Comparison of ENCODE assay signal across 8 cellular contexts in genomic region chr3:172332256-172333041, GRCh38.
DNase-seq lines count a peak whose midpoint lies in the region; ATAC-seq and TF ChIP-seq lines count a peak whose summit lies in the region.

No MANE protein-coding gene starts in this region.

- no peak overlapping the region for H2AFZ ChIP-seq in GM23338

- H3K9ac ChIP-seq in adipocyte (ENCODE audit: low read length) = no peak overlapping the region

- DNase-seq in EH (ENCODE audit: low read depth) (peak; percentile 71), GM23338 (ENCODE audit: low spot score) (peak; percentile 67), NAMALWA (ENCODE audit: low spot score) (peak; percentile 68), SW480 (ENCODE audit: low spot score) (peak; percentile 54), adipocyte (ENCODE audit: low read depth) (peak; percentile 77), left ventricle myocardium superior (peak; percentile 46), retinal pigment epithelial cell (ENCODE audit: low read depth) (no peak)

- H3K27me3 ChIP-seq in GM23338 (ENCODE audit: insufficient read depth) = no peaks in the 10 kb centered on the region
- H3K27me3 ChIP-seq in adipocyte (replicated peaks; ENCODE audit: control insufficient read depth, insufficient read depth, low read length) = no peaks in the 10 kb centered on the region

- H3K27me3 Mint-ChIP-seq in GM23338 (ENCODE audit: insufficient read depth, low read depth, poor library complexity) = peaks cover 3% of the 10 kb centered on the region

- H3K27ac ChIP-seq in GM23338 (ENCODE audit: low read depth) = no peak overlapping the region; the same call in 1 of the 2 replicates

- H3F3A ChIP-seq in GM23338 (replicated peaks; ENCODE audit: low read depth) = no peaks in the 10 kb centered on the region

- H3K4me2 ChIP-seq in GM23338 = no peak overlapping the region

- no peaks in the 10 kb centered on the region; the same call in 2 of the 3 replicates for H3K4me1 Mint-ChIP-seq in GM23338

- no peaks in the 10 kb centered on the region for H3K9me3 Mint-ChIP-seq in GM23338

- H3K79me2 ChIP-seq in GM23338 (replicated peaks; ENCODE audit: insufficient read depth) = no peaks in the 10 kb centered on the region

- TF ChIP-seq CTCF in GM23338 (conservative IDR thresholded peaks at IDR 0.05; ENCODE audit: low read depth in 2 of 2) (peak; percentile 90 to 98), retinal pigment epithelial cell (conservative IDR thresholded peaks at IDR 0.05; ENCODE audit: low read depth, low read length) (peak; percentile 96)

- H3K9me3 ChIP-seq in adipocyte (ENCODE audit: control insufficient read depth, low read length) = no peaks in the 10 kb centered on the region

- H3K9me2 ChIP-seq in GM23338 (ENCODE audit: insufficient read depth) = no peaks in the 10 kb centered on the region

- intact Hi-C loops in left ventricle myocardium superior (cut with micrococcal nuclease) = no loop called here

- H3K4me3 ChIP-seq in GM23338 (no peak overlapping the region), adipocyte (ENCODE audit: low read length) (no peak overlapping the region), retinal pigment epithelial cell (ENCODE audit: low read length) (no peak overlapping the region)

- no peak overlapping the region for H3K4me3 Mint-ChIP-seq in GM23338

- no peaks in the 10 kb centered on the region for H4K20me1 ChIP-seq in GM23338 (replicated peaks; ENCODE audit: insufficient read depth)

- 0 out of 2 replicates have a peak overlapping the region, but pooled peaks have one; percentile 67 for H3K27ac Mint-ChIP-seq in GM23338

- H3K36me3 Mint-ChIP-seq in GM23338 (ENCODE audit: low read depth) = peaks cover 56% of the 10 kb centered on the region

- ATAC-seq in GM23338 (peak; percentile 92), left ventricle myocardium superior (peak; percentile 92), GM19324 (IDR thresholded peaks at IDR 0.05; ENCODE audit: low FRiP score, unreplicated experiment) (no peak)

- H3K4me1 ChIP-seq in GM23338 (ENCODE audit: insufficient read depth) (no peaks in the 10 kb centered on the region), adipocyte (ENCODE audit: control insufficient read depth, insufficient read depth, low read length) (no peaks in the 10 kb centered on the region)

- H3K36me3 ChIP-seq in GM23338 (ENCODE audit: insufficient read depth) = peaks cover 22% of the 10 kb centered on the region
- H3K36me3 ChIP-seq in adipocyte (ENCODE audit: control insufficient read depth, insufficient read depth, low read length, severe bottlenecking) = peaks cover 92% of the 10 kb centered on the region

TF ChIP-seq in GM23338, 12 proteins besides CTCF, POLR2A, EP300 and RAD21 (continues in another document):
- TF ChIP-seq ZNF462 (CRISPR knock-in tag; IDR thresholded peaks at IDR 0.05) = no peak
- no peak for TF ChIP-seq JUNB (IDR thresholded peaks at IDR 0.05; ENCODE audit: unreplicated experiment)
- no peak for TF ChIP-seq ETS1 (IDR thresholded peaks at IDR 0.05)
- TF ChIP-seq ZNF114 (CRISPR knock-in tag; IDR thresholded peaks at IDR 0.05) = no peak
- TF ChIP-seq STAT1 (IDR thresholded peaks at IDR 0.05; ENCODE audit: unreplicated experiment) = no peak
- no peak for TF ChIP-seq NANOG (IDR thresholded peaks at IDR 0.05; ENCODE audit: borderline replicate concordance)
- no peak for TF ChIP-seq ZNF331 (CRISPR knock-in tag; IDR thresholded peaks at IDR 0.05; ENCODE audit: low read depth)
- TF ChIP-seq EZH2 (IDR thresholded peaks at IDR 0.05; ENCODE audit: low read depth, unreplicated experiment) = no peak
- no peak for TF ChIP-seq POLR2AphosphoS5 (IDR thresholded peaks at IDR 0.05; ENCODE audit: low read depth)
- no peak for TF ChIP-seq CREB1 (CRISPR knock-in tag; IDR thresholded peaks at IDR 0.05; ENCODE audit: low read depth)
